ENCODE assay signal across 8 cellular contexts in the genomic region with DNA sequence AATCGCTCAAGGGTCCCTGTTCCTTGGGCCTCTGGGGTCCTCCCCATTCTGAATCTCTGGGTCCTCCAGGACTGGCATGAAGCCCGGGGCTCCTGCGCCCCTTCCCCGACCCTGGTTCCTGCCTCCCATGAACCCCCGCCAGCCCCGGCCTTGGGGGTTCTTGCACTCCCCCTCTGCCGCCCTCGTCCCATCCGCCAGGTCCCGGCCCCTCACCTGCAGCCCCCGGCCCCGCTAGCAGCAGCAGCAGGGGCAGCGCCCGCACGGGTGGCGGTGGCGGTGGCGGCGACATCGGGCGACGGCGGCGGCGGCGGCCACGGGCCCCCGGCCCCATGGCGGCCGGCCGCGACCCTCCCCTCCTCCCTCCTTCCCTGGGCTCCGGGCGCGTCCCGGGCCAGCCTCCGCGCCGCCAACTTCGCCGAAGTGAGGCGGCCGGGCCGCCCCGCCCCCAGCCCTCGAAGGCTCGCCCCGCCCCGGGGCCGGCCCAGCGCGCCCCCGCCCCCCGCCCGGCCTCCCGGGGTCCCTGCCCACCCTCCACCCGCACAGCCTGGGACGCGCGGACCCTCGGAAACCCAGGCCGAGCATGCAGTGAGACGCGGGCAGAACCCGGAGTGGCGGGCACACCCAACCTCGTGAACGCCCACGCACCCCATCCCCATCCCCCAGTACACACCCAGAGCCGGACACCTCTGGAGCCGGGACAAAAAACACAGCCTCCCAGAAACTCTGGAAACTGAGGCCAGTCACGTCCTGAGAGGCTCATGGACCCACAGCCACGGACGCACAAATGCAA. TPM values are rescaled to one million over a fixed set of nuclear protein-coding genes. Genes with fewer than 3 reads are reported as not detected.
DNase-seq lines count a peak whose midpoint lies in the region; ATAC-seq and TF ChIP-seq lines count a peak whose summit lies in the region.

Gene NOTCH3 (minus strand): TSS at position 421 of the 790 bp plus-strand sequence. CDS start 90 bp downstream, at position 331.

- H3K27me3 Mint-ChIP-seq in HFFc6 (ENCODE audit: insufficient read depth): peaks cover 8% of the 10 kb centered on the region

- H3K27ac ChIP-seq in body of pancreas: peak within 1 kb of the TSS; percentile 36 to 79 (median 68)
- H3K27ac ChIP-seq in subcutaneous abdominal adipose tissue (ENCODE audit: low read depth, low read length): no peak within 1 kb of the TSS

- peaks cover 12% of the 10 kb centered on the region for H3K4me1 Mint-ChIP-seq in HFFc6 (ENCODE audit: low read depth)

- H3K27me3 ChIP-seq in body of pancreas (no peaks in the 10 kb centered on the region), subcutaneous abdominal adipose tissue (ENCODE audit: control insufficient read depth in 5 of 5, insufficient read depth in 4 of 5, low read length in 5 of 5) (peaks cover 0 to 23% (median 13%) of the 10 kb centered on the region in 5 donors)

- DNase-seq in HFFc6: no peak
- DNase-seq in body of pancreas: peak in 2 of 4 donors; percentile 8 to 39
- peak; percentile 71 for DNase-seq in islet precursor cell
- DNase-seq in NCI-H69 (lab: John Stamatoyannopoulos, UW): no peak
- no peak for DNase-seq in NCI-H146 (lab: John Stamatoyannopoulos, UW)

- WGBS in body of pancreas, 2 donors: 3 to 13% methylated on average over 13 to 49 of the region's 74 CpGs

- H3K4me3 Mint-ChIP-seq in HFFc6: peak within 1 kb of the TSS; percentile 49; the same call in 1 of the 2 replicates

- H3K4me1 ChIP-seq in body of pancreas (peaks cover 19% of the 10 kb centered on the region), subcutaneous abdominal adipose tissue (ENCODE audit: control insufficient read depth in 5 of 5, insufficient read depth in 5 of 5, low read length in 5 of 5) (peaks cover 2 to 31% (median 13%) of the 10 kb centered on the region in 5 donors)

- H3K36me3 Mint-ChIP-seq in HFFc6 (ENCODE audit: low read depth): no peaks in the 10 kb centered on the region

- no peak within 1 kb of the TSS for H3K27ac Mint-ChIP-seq in HFFc6

- H3K9me3 ChIP-seq in body of pancreas: no peaks in the 10 kb centered on the region
- H3K9me3 ChIP-seq in subcutaneous abdominal adipose tissue (ENCODE audit: control insufficient read depth in 5 of 5, low read length in 5 of 5): no peaks in the 10 kb centered on the region

- TF ChIP-seq CTCF in HFFc6 (IDR thresholded peaks at IDR 0.05) (no peak), body of pancreas (IDR thresholded peaks at IDR 0.05) (no peak)

- peak within 1 kb of the TSS in 4 of 5 donors; percentile 49 to 73 (median 54) for H3K9ac ChIP-seq in subcutaneous abdominal adipose tissue (ENCODE audit: low read length in 5 of 5)

- no peak for TF ChIP-seq POLR2A in body of pancreas (IDR thresholded peaks at IDR 0.05)

- H3K36me3 ChIP-seq in body of pancreas (replicated peaks in 1 of 2; ENCODE audit: insufficient read depth in 1 of 2, low read depth in 2 of 2): no peaks in the 10 kb centered on the region
- H3K36me3 ChIP-seq in subcutaneous abdominal adipose tissue (ENCODE audit: control insufficient read depth in 5 of 5, insufficient read depth in 5 of 5, low read length in 5 of 5): peaks cover 0 to 2% (median 0%) of the 10 kb centered on the region in 5 donors

- intact Hi-C loops in body of pancreas (cut with DNase I): no loop called here

- no peaks in the 10 kb centered on the region for H3K9me3 Mint-ChIP-seq in HFFc6

- H3K4me3 ChIP-seq in body of pancreas (peak within 1 kb of the TSS; percentile 30 to 47), subcutaneous abdominal adipose tissue (ENCODE audit: low read depth in 1 of 5, low read length in 5 of 5) (peak within 1 kb of the TSS; percentile 11 to 61 (median 58))

- ATAC-seq in body of pancreas (no peak), GM18502 (IDR thresholded peaks at IDR 0.05; ENCODE audit: poor library complexity, unreplicated experiment) (no peak), HG02759 (IDR thresholded peaks at IDR 0.05; ENCODE audit: unreplicated experiment) (no peak)

RNA-seq across cellular contexts. Expression of gene NOTCH3, which starts in this region (rescaled TPM):
- total RNA-seq in HFFc6 (2021; fragmentation: NEBNext Ultra II Directional; extraction: Animal tissue kit (Norgen Biotek cat#: 25700)): 10 to 100 TPM in 4 of 6 experiments, 1 to 10 TPM in 2; 3.4 to 18.0 (median 13.1) TPM
- 10 to 100 TPM; 20.2 to 33.9 TPM for total RNA-seq in body of pancreas
